In the genomic region with DNA sequence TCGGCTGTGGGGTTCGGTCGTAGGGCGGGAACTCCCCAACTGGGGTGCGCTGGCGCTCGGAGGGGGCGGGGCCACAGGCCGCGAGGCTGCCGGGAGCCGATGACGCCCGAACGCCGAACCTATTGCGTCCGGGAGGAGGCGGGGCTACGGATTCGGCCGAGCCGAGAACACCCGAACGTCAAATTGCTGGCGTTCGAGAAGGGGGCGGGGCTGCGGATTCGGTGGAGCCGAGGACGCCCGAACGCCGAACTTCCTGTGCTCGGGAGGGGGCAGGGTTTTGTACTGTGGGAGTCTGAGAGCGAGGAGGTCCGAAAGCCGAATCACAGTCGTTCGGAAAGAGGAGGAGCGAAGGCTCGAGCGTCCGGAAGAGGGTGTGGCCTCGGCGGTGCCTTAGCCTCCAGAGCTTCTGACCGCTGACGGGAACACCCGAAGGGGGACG, we compare ENCODE assay signal across 8 cellular contexts. TPM values are rescaled to one million over a fixed set of nuclear protein-coding genes. Genes with fewer than 3 reads are reported as not detected.
DNase-seq lines count a peak whose midpoint lies in the region; ATAC-seq, FAIRE-seq and TF ChIP-seq lines count a peak whose summit lies in the region.

No MANE protein-coding gene starts in this region.

- H3K23ac ChIP-seq in H1 (ENCODE audit: insufficient read length) (no peak overlapping the region), mesenchymal stem cell (ENCODE audit: low read length in 2 of 2) (no peak overlapping the region)

- H3K36me3 ChIP-seq in HUES6 (ENCODE audit: control insufficient read depth, insufficient read depth, low read length) (peaks cover 33% of the 10 kb centered on the region), NT2/D1 (ENCODE audit: insufficient read depth, insufficient read length, low read length) (peaks cover 46% of the 10 kb centered on the region), H1 (ENCODE audit: control insufficient read depth in 2 of 4, insufficient read depth in 4 of 4, low read length in 3 of 4) (peaks cover 4 to 21% (median 7%) of the 10 kb centered on the region in 4 experiments; a peak in 7 of 8 replicates), mesenchymal stem cell (ENCODE audit: control insufficient read depth in 1 of 2, insufficient read depth in 2 of 2, low read depth in 1 of 2, low read length in 2 of 2) (peaks cover 25 to 41% of the 10 kb centered on the region in 2 experiments)

- H4K91ac ChIP-seq in H1 (replicated peaks; ENCODE audit: insufficient read length, low read length) = no peak overlapping the region
- H4K91ac ChIP-seq in mesenchymal stem cell (ENCODE audit: low read length) = peak overlapping the region; percentile 92

- TF ChIP-seq EP300 in H1 (IDR thresholded peaks at IDR 0.05; ENCODE audit: borderline replicate concordance in 1 of 2, low read depth in 2 of 2, low read length in 2 of 2) = no peak

- peak in 1 of 2 experiments; percentile 62; a peak in 2 of 3 replicates for TF ChIP-seq POLR2A in H1 (IDR thresholded peaks at IDR 0.05; ENCODE audit: control extremely low read depth in 1 of 2, low read depth in 2 of 2, low read length in 2 of 2)

- H3K4me3 ChIP-seq in HUES6 (ENCODE audit: low read depth, low read length) = peak overlapping the region; percentile 90
- H3K4me3 ChIP-seq in NT2/D1 (ENCODE audit: insufficient read length, low read depth) = peak overlapping the region; percentile 71
- peak overlapping the region; percentile 62 to 91 (median 75) for H3K4me3 ChIP-seq in H1 (ENCODE audit: extremely low read depth in 1 of 4, insufficient read depth in 2 of 4, low read depth in 3 of 4, low read length in 4 of 4)
- H3K4me3 ChIP-seq in mesenchymal stem cell (ENCODE audit: insufficient read depth in 1 of 2, low read depth in 1 of 2, low read length in 2 of 2) = peak overlapping the region; percentile 85 to 89

- peaks cover 0 to 7% of the 10 kb centered on the region in 2 experiments for H4K20me1 ChIP-seq in H1 (replicated peaks in 1 of 2; ENCODE audit: control insufficient read depth in 1 of 2, insufficient read depth in 2 of 2, low read length in 2 of 2)

- H3K9me3 ChIP-seq in HUES6 (ENCODE audit: control insufficient read depth, insufficient read depth, low read depth, low read length) (no peaks in the 10 kb centered on the region), NT2/D1 (ENCODE audit: insufficient read depth, low read length) (no peaks in the 10 kb centered on the region), H1 (ENCODE audit: insufficient read depth in 2 of 2, low read depth in 1 of 2, low read length in 1 of 2) (no peaks in the 10 kb centered on the region), mesenchymal stem cell (ENCODE audit: control insufficient read depth, low read length) (no peaks in the 10 kb centered on the region)

- peak overlapping the region; percentile 100; the same call in 1 of the 2 replicates for H2BK12ac ChIP-seq in H1 (ENCODE audit: low read depth, low read length)
- H2BK12ac ChIP-seq in mesenchymal stem cell (ENCODE audit: low read length in 2 of 2) = no peak overlapping the region

- no peak for TF ChIP-seq CTCF in H1 (IDR thresholded peaks at IDR 0.05; ENCODE audit: control extremely low read depth in 1 of 3, insufficient read depth in 1 of 3, low read depth in 1 of 3, low read length in 3 of 3)

- H3K4ac ChIP-seq in H1 (replicated peaks; ENCODE audit: insufficient read length, low read depth, low read length) (no peak overlapping the region), mesenchymal stem cell (ENCODE audit: low read depth in 1 of 2, low read length in 2 of 2) (no peak overlapping the region)

- H3K27ac ChIP-seq in HUES6 (ENCODE audit: low read depth, low read length) = peak overlapping the region; percentile 97
- peak overlapping the region; percentile 99 for H3K27ac ChIP-seq in H1 (ENCODE audit: low read depth, low read length)
- peak overlapping the region; percentile 99 for H3K27ac ChIP-seq in mesenchymal stem cell (ENCODE audit: low read length, poor library complexity, severe bottlenecking)

- H3K23me2 ChIP-seq in H1 (ENCODE audit: low read depth, low read length) = peaks cover 11% of the 10 kb centered on the region

- POLR2A ChIA-PET in H1 (lab: Charles Lee; ENCODE audit: partially characterized antibody) = interaction anchor here (1.0 to 28.7 kb wide), 7 partner anchors 11 to 76 kb away, joined by 3 to 909 read pairs (median 7); a partner anchor contains a TSS

- TF ChIP-seq RAD21 in H1 (IDR thresholded peaks at IDR 0.05 in 1 of 2, conservative IDR thresholded peaks at IDR 0.05 in 1 of 2; ENCODE audit: low read depth in 2 of 2, low read length in 2 of 2) = no peak

- FAIRE-seq in H1 (lab: Jason Lieb, UNC) = peak; percentile 32

- H3K4me1 ChIP-seq in HUES6 (ENCODE audit: control insufficient read depth, insufficient read depth, low read length) = peaks cover 5% of the 10 kb centered on the region
- no peaks in the 10 kb centered on the region for H3K4me1 ChIP-seq in NT2/D1 (ENCODE audit: insufficient read depth, insufficient read length)
- H3K4me1 ChIP-seq in H1 (replicated peaks in 1 of 4; ENCODE audit: control insufficient read depth in 3 of 4, insufficient read depth in 4 of 4, low read length in 3 of 4) = peaks cover 3 to 12% (median 7%) of the 10 kb centered on the region in 4 experiments; a peak in 5 of 7 replicates
- H3K4me1 ChIP-seq in mesenchymal stem cell (ENCODE audit: control insufficient read depth, insufficient read depth, low read depth, low read length) = peaks cover 18% of the 10 kb centered on the region

- H2BK5ac ChIP-seq in H1 (ENCODE audit: low read depth, low read length) (peak overlapping the region; percentile 100), mesenchymal stem cell (ENCODE audit: low read depth, low read length, poor library complexity, severe bottlenecking) (peak overlapping the region; percentile 94)

- peak; percentile 46 for ATAC-seq in GM21515 (IDR thresholded peaks at IDR 0.05; ENCODE audit: unreplicated experiment)

- H2BK15ac ChIP-seq in H1 (ENCODE audit: low read length) = no peak overlapping the region
- peak overlapping the region; percentile 75 for H2BK15ac ChIP-seq in mesenchymal stem cell (ENCODE audit: low read depth, poor library complexity, severe bottlenecking)

- peaks cover 3 to 32% of the 10 kb centered on the region in 2 experiments; a peak in 3 of 4 replicates for H3K79me2 ChIP-seq in H1 (ENCODE audit: control insufficient read depth in 1 of 2, insufficient read depth in 2 of 2, low read length in 2 of 2)

- H3K14ac ChIP-seq in H1 (ENCODE audit: insufficient read length) = no peak overlapping the region
- H3K14ac ChIP-seq in mesenchymal stem cell (ENCODE audit: low read length in 2 of 2) = peak overlapping the region in 1 of 2 experiments; percentile 80

- H4K5ac ChIP-seq in H1 (ENCODE audit: insufficient read length, low read depth, low read length) = peak overlapping the region; percentile 97

- DNase-seq in CMK (ENCODE audit: low read depth) (peak; percentile 99), NT2/D1 (ENCODE audit: low read depth, low spot score) (peak; percentile 93), H1 (ENCODE audit: low read depth in 1 of 2, low spot score in 2 of 2) (peak; percentile 99), mesenchymal stem cell (peak; percentile 100)
- DNase-seq in activated CD8-positive, alpha-beta memory T cell treated with anti-CD3 and anti-CD28 coated beads, Interleukin-2, amount 50 U/mL, for 24 hours (ENCODE audit: extremely low read depth) = peak; percentile 100
- DNase-seq in stimulated activated CD8-positive, alpha-beta memory T cell treated with anti-CD3 and anti-CD28 coated beads, Interleukin-12 subunit alpha, Interleukin-12 subunit beta, amount 100 ng/mL, for 1 hour (ENCODE audit: low read depth) = peak; percentile 100

- H3K79me1 ChIP-seq in H1 (ENCODE audit: low read depth, low read length) (peaks cover 13% of the 10 kb centered on the region), mesenchymal stem cell (replicated peaks; ENCODE audit: low read length, poor library complexity, severe bottlenecking) (peaks cover 21% of the 10 kb centered on the region)

- H3K18ac ChIP-seq in H1 (ENCODE audit: extremely low read depth, low read length) (peak overlapping the region; percentile 99; the same call in 1 of the 2 replicates), mesenchymal stem cell (ENCODE audit: low read depth in 1 of 2, low read length in 2 of 2) (peak overlapping the region; percentile 91 to 92)

- H2BK120ac ChIP-seq in H1 (replicated peaks; ENCODE audit: low read depth, low read length) (no peak overlapping the region), mesenchymal stem cell (ENCODE audit: low read depth, low read length) (peak overlapping the region; percentile 44)

- CTCF ChIA-PET in H1 (lab: Charles Lee; ENCODE audit: partially characterized antibody) = interaction anchor here (0.7 to 1.4 kb wide), 2 partner anchors 11 kb away, joined by 3 read pairs; no protein-coding TSS in a partner anchor

- no peak overlapping the region for H2BK20ac ChIP-seq in H1 (ENCODE audit: low read length)

- 1% methylated on average over 29 of the region's 51 CpGs; no CpG with 5 or more reads in 1 of the 2 experiments for WGBS in H1 (ENCODE audit: extremely low coverage in 1 of 2, insufficient coverage in 1 of 2, insufficient read length in 1 of 2, insufficient replicate concordance in 2 of 2, low coverage in 1 of 2, low lambda C conversion rate in 2 of 2, missing lambda C conversion rate in 1 of 2), 2 experiments
- under 1% methylated on average over 50 of the region's 51 CpGs for WGBS in mesenchymal stem cell

- H2AFZ ChIP-seq in H1 (ENCODE audit: low read length) (no peak overlapping the region), mesenchymal stem cell (ENCODE audit: low read depth, low read length) (no peak overlapping the region)

- H4K8ac ChIP-seq in H1 (ENCODE audit: extremely low read depth, insufficient read depth, low read length) = peak overlapping the region; percentile 99; the same call in 1 of the 2 replicates
- peak overlapping the region; percentile 41 for H4K8ac ChIP-seq in mesenchymal stem cell (ENCODE audit: low read length)

- peak overlapping the region; percentile 77 to 97 for H3K4me2 ChIP-seq in H1 (ENCODE audit: insufficient read depth in 1 of 2, low read depth in 2 of 2, low read length in 2 of 2)
- H3K4me2 ChIP-seq in mesenchymal stem cell (ENCODE audit: low read length, poor library complexity, severe bottlenecking) = peak overlapping the region; percentile 44

- H3K27me3 ChIP-seq in HUES6 (ENCODE audit: control insufficient read depth, insufficient read depth, low read length) (no peaks in the 10 kb centered on the region), NT2/D1 (ENCODE audit: insufficient read depth, insufficient read length) (no peaks in the 10 kb centered on the region), H1 (replicated peaks in 1 of 4; ENCODE audit: control insufficient read depth in 3 of 4, extremely low read depth in 1 of 4, insufficient read depth in 3 of 4, low read length in 3 of 4) (no peaks in the 10 kb centered on the region), mesenchymal stem cell (ENCODE audit: control insufficient read depth in 1 of 2, insufficient read depth in 1 of 2, low read length in 2 of 2) (no peaks in the 10 kb centered on the region)

- H2AK5ac ChIP-seq in H1 (ENCODE audit: low read depth, low read length) = no peak overlapping the region
- no peak overlapping the region for H2AK5ac ChIP-seq in mesenchymal stem cell (ENCODE audit: low read length, severe bottlenecking)

- peak overlapping the region; percentile 99 for H3K9ac ChIP-seq in HUES6 (ENCODE audit: low read length)
- peak overlapping the region; percentile 92 for H3K9ac ChIP-seq in NT2/D1 (ENCODE audit: insufficient read length, low read depth)
- H3K9ac ChIP-seq in H1 (replicated peaks in 1 of 4; ENCODE audit: extremely low read depth in 1 of 4, low read depth in 3 of 4, low read length in 3 of 4) = peak overlapping the region; percentile 67 to 99 (median 93)
- H3K9ac ChIP-seq in mesenchymal stem cell (ENCODE audit: low read length) = peak overlapping the region; percentile 94

- peak overlapping the region; percentile 93 for H3K56ac ChIP-seq in H1 (replicated peaks; ENCODE audit: insufficient read length, low read depth, low read length)

RNA-seq across cellular contexts. Expression of a gene that starts 0.6 kb away (rescaled TPM):
- total RNA-seq in H1 (2021; fragmentation: NEBNext Ultra II Directional; extraction: Animal tissue kit (Norgen Biotek cat#: 25700)) = 22.5 and 24.2 TPM in 2 replicates
- 52.3 and 55.4 TPM in 2 replicates for polyA plus RNA-seq in H1 (2011; rRNA removed)
- polyA plus RNA-seq in H1 (2011; cell fraction: cytosol; rRNA removed) = 35.5 TPM
- 34.2 TPM for polyA plus RNA-seq in H1 (2011; cell fraction: nucleus; rRNA removed)
- polyA plus RNA-seq in H1 (2012, experiment 1 of 2) = 10.7 to 23.5 TPM (median 21.4 TPM) in 4 replicates
- polyA plus RNA-seq in H1 (2012, experiment 2 of 2) = 30.6 TPM
- 23.3 TPM for polyA plus RNA-seq in H1 (2013, experiment 1 of 2)
- 23.9 TPM for polyA plus RNA-seq in H1 (2013, experiment 2 of 2)
- polyA minus RNA-seq in H1 (2011; rRNA and poly(A)+ RNA removed) = 9.1 and 15.3 TPM in 2 replicates
- 14.9 TPM for polyA minus RNA-seq in H1 (2011; cell fraction: cytosol; rRNA and poly(A)+ RNA removed)
- polyA minus RNA-seq in H1 (2011; cell fraction: nucleus; rRNA and poly(A)+ RNA removed) = 13.4 TPM
- polyA plus RNA-seq in mesenchymal stem cell (2013, experiment 1 of 2) = 65.1 TPM
- 67.7 TPM for polyA plus RNA-seq in mesenchymal stem cell (2013, experiment 2 of 2)

RNA-seq across cellular contexts. Expression of a gene that starts 1.1 kb away (rescaled TPM):
- total RNA-seq in H1 (2021; fragmentation: NEBNext Ultra II Directional; extraction: Animal tissue kit (Norgen Biotek cat#: 25700)) = 90.9 and 103 TPM in 2 replicates
- 85.5 and 147 TPM in 2 replicates for polyA plus RNA-seq in H1 (2011; rRNA removed)
- polyA plus RNA-seq in H1 (2011; cell fraction: cytosol; rRNA removed) = 55.1 TPM
- 111 TPM for polyA plus RNA-seq in H1 (2011; cell fraction: nucleus; rRNA removed)
- polyA plus RNA-seq in H1 (2012, experiment 1 of 2) = 67.8 to 94.5 TPM (median 90.7 TPM) in 4 replicates
- polyA plus RNA-seq in H1 (2012, experiment 2 of 2) = 98.0 TPM
- polyA plus RNA-seq in H1 (2013, experiment 1 of 2) = 186 TPM
- 198 TPM for polyA plus RNA-seq in H1 (2013, experiment 2 of 2)
- 25.7 and 31.5 TPM in 2 replicates for polyA minus RNA-seq in H1 (2011; rRNA and poly(A)+ RNA removed)
- polyA minus RNA-seq in H1 (2011; cell fraction: cytosol; rRNA and poly(A)+ RNA removed) = 60.0 TPM
- 54.3 TPM for polyA minus RNA-seq in H1 (2011; cell fraction: nucleus; rRNA and poly(A)+ RNA removed)
- 175 TPM for polyA plus RNA-seq in mesenchymal stem cell (2013, experiment 1 of 2)
- 178 TPM for polyA plus RNA-seq in mesenchymal stem cell (2013, experiment 2 of 2)

RNA-seq across cellular contexts. Expression of a gene that starts 10.1 kb away (rescaled TPM):
- 1,609 and 1,661 TPM in 2 replicates for total RNA-seq in H1 (2021; fragmentation: NEBNext Ultra II Directional; extraction: Animal tissue kit (Norgen Biotek cat#: 25700))
- 4,172 and 4,900 TPM in 2 replicates for polyA plus RNA-seq in H1 (2011; rRNA removed)
- 5,332 TPM for polyA plus RNA-seq in H1 (2011; cell fraction: cytosol; rRNA removed)
- 5,270 TPM for polyA plus RNA-seq in H1 (2011; cell fraction: nucleus; rRNA removed)
- polyA plus RNA-seq in H1 (2012, experiment 1 of 2) = 3,362 to 4,178 TPM (median 3,966 TPM) in 4 replicates
- polyA plus RNA-seq in H1 (2012, experiment 2 of 2) = 9,430 TPM
- polyA plus RNA-seq in H1 (2013, experiment 1 of 2) = 2,233 TPM
- 2,125 TPM for polyA plus RNA-seq in H1 (2013, experiment 2 of 2)
- 567 and 625 TPM in 2 replicates for polyA minus RNA-seq in H1 (2011; rRNA and poly(A)+ RNA removed)
- polyA minus RNA-seq in H1 (2011; cell fraction: cytosol; rRNA and poly(A)+ RNA removed) = 569 TPM
- polyA minus RNA-seq in H1 (2011; cell fraction: nucleus; rRNA and poly(A)+ RNA removed) = 727 TPM
- 1,608 TPM for polyA plus RNA-seq in mesenchymal stem cell (2013, experiment 1 of 2)
- polyA plus RNA-seq in mesenchymal stem cell (2013, experiment 2 of 2) = 1,551 TPM

RNA-seq across cellular contexts. Expression of a gene that starts 17.6 kb away (rescaled TPM):
- total RNA-seq in H1 (2021; fragmentation: NEBNext Ultra II Directional; extraction: Animal tissue kit (Norgen Biotek cat#: 25700)) = 5.5 and 6.8 TPM in 2 replicates
- 6.3 and 12.8 TPM in 2 replicates for polyA plus RNA-seq in H1 (2011; rRNA removed)
- 4.3 TPM for polyA plus RNA-seq in H1 (2011; cell fraction: cytosol; rRNA removed)
- polyA plus RNA-seq in H1 (2011; cell fraction: nucleus; rRNA removed) = 15.9 TPM
- 6.0 to 13.0 TPM (median 9.6 TPM) in 4 replicates for polyA plus RNA-seq in H1 (2012, experiment 1 of 2)
- 4.5 TPM for polyA plus RNA-seq in H1 (2012, experiment 2 of 2)
- polyA plus RNA-seq in H1 (2013, experiment 1 of 2) = 4.2 TPM
- 5.4 TPM for polyA plus RNA-seq in H1 (2013, experiment 2 of 2)
- 0.57 and 0.85 TPM in 2 replicates for polyA minus RNA-seq in H1 (2011; rRNA and poly(A)+ RNA removed)
- polyA minus RNA-seq in H1 (2011; cell fraction: cytosol; rRNA and poly(A)+ RNA removed) = not detected
- polyA minus RNA-seq in H1 (2011; cell fraction: nucleus; rRNA and poly(A)+ RNA removed) = 2.9 TPM
- 1.7 TPM for polyA plus RNA-seq in mesenchymal stem cell (2013, experiment 1 of 2)
- 1.2 TPM for polyA plus RNA-seq in mesenchymal stem cell (2013, experiment 2 of 2)

RNA-seq across cellular contexts. Expression of a gene that starts 31.0 kb away (rescaled TPM):
- 4.4 and 4.6 TPM in 2 replicates for total RNA-seq in H1 (2021; fragmentation: NEBNext Ultra II Directional; extraction: Animal tissue kit (Norgen Biotek cat#: 25700))
- 1.2 and 1.5 TPM in 2 replicates for polyA plus RNA-seq in H1 (2011; rRNA removed)
- 2.4 TPM for polyA plus RNA-seq in H1 (2011; cell fraction: cytosol; rRNA removed)
- 2.1 TPM for polyA plus RNA-seq in H1 (2011; cell fraction: nucleus; rRNA removed)
- 3.9 to 5.0 TPM (median 4.4 TPM) in 4 replicates for polyA plus RNA-seq in H1 (2012, experiment 1 of 2)
- 2.5 TPM for polyA plus RNA-seq in H1 (2012, experiment 2 of 2)
- 4.3 TPM for polyA plus RNA-seq in H1 (2013, experiment 1 of 2)
- 4.5 TPM for polyA plus RNA-seq in H1 (2013, experiment 2 of 2)
- 0.10 and 0.25 TPM in 2 replicates for polyA minus RNA-seq in H1 (2011; rRNA and poly(A)+ RNA removed)
- 0.95 TPM for polyA minus RNA-seq in H1 (2011; cell fraction: cytosol; rRNA and poly(A)+ RNA removed)
- polyA minus RNA-seq in H1 (2011; cell fraction: nucleus; rRNA and poly(A)+ RNA removed) = 1.6 TPM
- polyA plus RNA-seq in mesenchymal stem cell (2013, experiment 1 of 2) = 7.5 TPM
- polyA plus RNA-seq in mesenchymal stem cell (2013, experiment 2 of 2) = 7.2 TPM

Comparison
In these comparisons a context has a peak if more than half of its experiments do, and no peak if none do; other contexts are left out.
1. Peak in every context shown above with its lines: DNase-seq, ATAC-seq, H3K4me3 ChIP-seq and H3K27ac ChIP-seq.